Comparison of ENCODE assay signal across 3 cellular contexts in genomic region chr4:167973513-167973912, GRCh38.
"Had no signal": no experiment of that assay in that cellular context is flagged by ENCODE, and none has a peak within 500 bp of the region (broad histone marks: within the 10 kb centered on the region; RNA-seq: fewer than 3 reads in every experiment).

No MANE protein-coding gene starts in this region.

- ATAC-seq: GM12878 had no signal

- DNase-seq: GDM1, GF-D8 had no signal
